8 cellular contexts compared by ENCODE assay signal in genomic region chr12:50924439-50925341, GRCh38. TPM values are rescaled to one million over a fixed set of nuclear protein-coding genes. Genes with fewer than 3 reads are reported as not detected.
DNase-seq lines count a peak whose midpoint lies in the region; ATAC-seq lines count a peak whose summit lies in the region.

No MANE protein-coding gene starts in this region.

- ATAC-seq in GM19467 (IDR thresholded peaks at IDR 0.05; ENCODE audit: unreplicated experiment) = peak; percentile 82
- peak; percentile 87 for ATAC-seq in HG03520 (IDR thresholded peaks at IDR 0.05; ENCODE audit: unreplicated experiment)
- peak; percentile 93 for ATAC-seq in activated naive CD8-positive, alpha-beta T cell treated with anti-CD3 and anti-CD28 coated beads, Interleukin-2, amount 10 ng/mL, durations not matched to agents 7 days and 5 days (ENCODE audit: low read depth)

- H3K36me3 Mint-ChIP-seq in activated naive CD8-positive, alpha-beta T cell treated with anti-CD3 and anti-CD28 coated beads, Interleukin-2, amount 10 ng/mL, durations not matched to agents 7 days and 5 days = peaks cover 3% of the 10 kb centered on the region

- intact Hi-C loops in head of caudate nucleus (cut with DNase I) = loop anchor here (10.0 kb wide), 2 partner anchors 60 to 100 kb away; partner anchors contain the start of gene SLC11A2

- POLR2A ChIA-PET in activated naive CD8-positive, alpha-beta T cell treated with anti-CD3 and anti-CD28 coated beads, Interleukin-2, amount 10 ng/mL, durations not matched to agents 7 days and 5 days (lab: Charles Lee) = interaction anchor here (0.6 to 1.1 kb wide), 3 partner anchors 100 to 161 kb away, joined by 3 read pairs; partner anchors contain the start of genes ATF1 and SLC11A2

- H3K27me3 Mint-ChIP-seq in activated naive CD8-positive, alpha-beta T cell treated with anti-CD3 and anti-CD28 coated beads, Interleukin-2, amount 10 ng/mL, durations not matched to agents 7 days and 5 days = no peaks in the 10 kb centered on the region

- no peaks in the 10 kb centered on the region for H3K9me3 Mint-ChIP-seq in activated naive CD8-positive, alpha-beta T cell treated with anti-CD3 and anti-CD28 coated beads, Interleukin-2, amount 10 ng/mL, durations not matched to agents 7 days and 5 days

- DNase-seq in DMS79 treated with DMSO at 0.1 percent for 48 hours (lab: John Stamatoyannopoulos, UW) = peak; percentile 86
- DNase-seq in NCI-H510A treated with DMSO at 0.1 percent for 48 hours (lab: John Stamatoyannopoulos, UW) = peak; percentile 81
- peak; percentile 40 for DNase-seq in activated naive CD8-positive, alpha-beta T cell treated with anti-CD3 and anti-CD28 coated beads, Interleukin-2, amount 10 ng/mL, durations not matched to agents 7 days and 5 days
- DNase-seq in head of caudate nucleus = peak; percentile 66 to 96 (median 88)
- DNase-seq in non-pigmented ciliary epithelial cell (ENCODE audit: low read depth) = peak; percentile 50
- DNase-seq in effector CD4-positive, alpha-beta T cell = no peak

- H3K4me3 Mint-ChIP-seq in activated naive CD8-positive, alpha-beta T cell treated with anti-CD3 and anti-CD28 coated beads, Interleukin-2, amount 10 ng/mL, durations not matched to agents 7 days and 5 days = peak overlapping the region; percentile 82

- H3K27ac Mint-ChIP-seq in activated naive CD8-positive, alpha-beta T cell treated with anti-CD3 and anti-CD28 coated beads, Interleukin-2, amount 10 ng/mL, durations not matched to agents 7 days and 5 days = peak overlapping the region; percentile 79

- peaks cover 39% of the 10 kb centered on the region for H3K4me1 Mint-ChIP-seq in activated naive CD8-positive, alpha-beta T cell treated with anti-CD3 and anti-CD28 coated beads, Interleukin-2, amount 10 ng/mL, durations not matched to agents 7 days and 5 days

RNA-seq across cellular contexts. Expression of gene HIGD1C, which starts 27.7 kb away (rescaled TPM):
- not detected for total RNA-seq in activated naive CD8-positive, alpha-beta T cell treated with anti-CD3 and anti-CD28 coated beads, Interleukin-2, amount 10 ng/mL, durations not matched to agents 7 days and 5 days
